In the genomic region with DNA sequence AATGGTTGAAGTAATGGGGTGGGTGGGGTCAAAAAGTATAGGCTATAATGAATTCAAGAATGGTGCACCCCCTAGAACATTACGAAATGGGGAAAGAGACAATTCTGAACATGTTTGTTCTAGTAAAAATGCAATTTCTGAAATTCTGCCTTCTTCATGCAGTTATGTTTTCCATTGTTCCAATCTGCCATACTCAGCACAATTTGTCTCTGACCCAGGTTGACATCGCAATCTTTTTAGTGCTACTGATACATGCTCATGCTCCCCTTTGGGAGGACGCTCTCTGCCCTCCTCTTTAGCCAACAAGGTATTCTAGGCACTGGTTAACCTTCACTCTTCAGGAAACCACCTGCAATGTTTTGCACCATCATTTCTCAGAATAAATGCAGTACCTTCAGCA, we compare ENCODE assay signal across 4 cellular contexts.
TF ChIP-seq lines count a peak whose summit lies in the region.

No MANE protein-coding gene starts in this region.

TF ChIP-seq in HepG2, 621 proteins besides CTCF, POLR2A, EP300 and RAD21:
- no peak for TF ChIP-seq ZC3H4 (CRISPR knock-in tag; IDR thresholded peaks at IDR 0.05; ENCODE audit: borderline replicate concordance)
- peak; percentile 58 for TF ChIP-seq MAFF (IDR thresholded peaks at IDR 0.05; ENCODE audit: low read depth, low read length)
- TF ChIP-seq, protein P1, sequence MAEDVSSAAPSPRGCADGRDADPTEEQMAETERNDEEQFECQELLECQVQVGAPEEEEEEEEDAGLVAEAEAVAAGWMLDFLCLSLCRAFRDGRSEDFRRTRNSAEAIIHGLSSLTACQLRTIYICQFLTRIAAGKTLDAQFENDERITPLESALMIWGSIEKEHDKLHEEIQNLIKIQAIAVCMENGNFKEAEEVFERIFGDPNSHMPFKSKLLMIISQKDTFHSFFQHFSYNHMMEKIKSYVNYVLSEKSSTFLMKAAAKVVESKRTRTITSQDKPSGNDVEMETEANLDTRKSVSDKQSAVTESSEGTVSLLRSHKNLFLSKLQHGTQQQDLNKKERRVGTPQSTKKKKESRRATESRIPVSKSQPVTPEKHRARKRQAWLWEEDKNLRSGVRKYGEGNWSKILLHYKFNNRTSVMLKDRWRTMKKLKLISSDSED (CRISPR knock-in tag; IDR thresholded peaks at IDR 0.05) = no peak
- no peak for TF ChIP-seq ZBTB42 (CRISPR knock-in tag; IDR thresholded peaks at IDR 0.05)
- TF ChIP-seq MAFK (conservative IDR thresholded peaks at IDR 0.05 in 1 of 2, IDR thresholded peaks at IDR 0.05 in 1 of 2; ENCODE audit: low read length in 2 of 2) = peak; percentile 46 to 79; a peak in 2 of 4 replicates
- no peak for TF ChIP-seq CSRNP2 (CRISPR knock-in tag; conservative IDR thresholded peaks at IDR 0.05; ENCODE audit: low read depth)
- no peak for TF ChIP-seq CCDC6 (CRISPR knock-in tag; IDR thresholded peaks at IDR 0.05)
- no peak for TF ChIP-seq ZNF432 (CRISPR knock-in tag; IDR thresholded peaks at IDR 0.05; ENCODE audit: borderline replicate concordance)

TF ChIP-seq in A549, 52 proteins besides CTCF, POLR2A, EP300 and RAD21:
- no peak for TF ChIP-seq JUN (IDR thresholded peaks at IDR 0.05)
- peak; percentile 17 for TF ChIP-seq MAFK (IDR thresholded peaks at IDR 0.05; ENCODE audit: partially characterized antibody)

TF ChIP-seq in GM23338, 12 proteins besides CTCF, POLR2A, EP300 and RAD21 (continues in another document):
- TF ChIP-seq POLR2AphosphoS5 (IDR thresholded peaks at IDR 0.05; ENCODE audit: low read depth) (no peak), ZNF462 (CRISPR knock-in tag; IDR thresholded peaks at IDR 0.05) (no peak), CREB1 (CRISPR knock-in tag; IDR thresholded peaks at IDR 0.05; ENCODE audit: low read depth) (no peak), EZH2 (IDR thresholded peaks at IDR 0.05; ENCODE audit: low read depth, unreplicated experiment) (no peak), NANOG (IDR thresholded peaks at IDR 0.05; ENCODE audit: borderline replicate concordance) (no peak), ZNF331 (CRISPR knock-in tag; IDR thresholded peaks at IDR 0.05; ENCODE audit: low read depth) (no peak), EZH2phosphoT487 (IDR thresholded peaks at IDR 0.05; ENCODE audit: unreplicated experiment) (no peak), JUNB (IDR thresholded peaks at IDR 0.05; ENCODE audit: unreplicated experiment) (no peak), STAT1 (IDR thresholded peaks at IDR 0.05; ENCODE audit: unreplicated experiment) (no peak), ZNF114 (CRISPR knock-in tag; IDR thresholded peaks at IDR 0.05) (no peak)
- TF ChIP-seq, protein P2, sequence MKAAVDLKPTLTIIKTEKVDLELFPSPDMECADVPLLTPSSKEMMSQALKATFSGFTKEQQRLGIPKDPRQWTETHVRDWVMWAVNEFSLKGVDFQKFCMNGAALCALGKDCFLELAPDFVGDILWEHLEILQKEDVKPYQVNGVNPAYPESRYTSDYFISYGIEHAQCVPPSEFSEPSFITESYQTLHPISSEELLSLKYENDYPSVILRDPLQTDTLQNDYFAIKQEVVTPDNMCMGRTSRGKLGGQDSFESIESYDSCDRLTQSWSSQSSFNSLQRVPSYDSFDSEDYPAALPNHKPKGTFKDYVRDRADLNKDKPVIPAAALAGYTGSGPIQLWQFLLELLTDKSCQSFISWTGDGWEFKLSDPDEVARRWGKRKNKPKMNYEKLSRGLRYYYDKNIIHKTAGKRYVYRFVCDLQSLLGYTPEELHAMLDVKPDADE (IDR thresholded peaks at IDR 0.05) = no peak

TF ChIP-seq in IMR-90, 13 proteins besides CTCF, POLR2A, EP300 and RAD21:
- TF ChIP-seq FOS (IDR thresholded peaks at IDR 0.05; ENCODE audit: low read depth, low read length) = no peak
- peak; percentile 61 for TF ChIP-seq MAFK (IDR thresholded peaks at IDR 0.05; ENCODE audit: low read depth, low read length)
TF ChIP-seq in IMR-90: peak in this region for 1.
